13 cellular contexts compared by ENCODE assay signal in the genomic region with DNA sequence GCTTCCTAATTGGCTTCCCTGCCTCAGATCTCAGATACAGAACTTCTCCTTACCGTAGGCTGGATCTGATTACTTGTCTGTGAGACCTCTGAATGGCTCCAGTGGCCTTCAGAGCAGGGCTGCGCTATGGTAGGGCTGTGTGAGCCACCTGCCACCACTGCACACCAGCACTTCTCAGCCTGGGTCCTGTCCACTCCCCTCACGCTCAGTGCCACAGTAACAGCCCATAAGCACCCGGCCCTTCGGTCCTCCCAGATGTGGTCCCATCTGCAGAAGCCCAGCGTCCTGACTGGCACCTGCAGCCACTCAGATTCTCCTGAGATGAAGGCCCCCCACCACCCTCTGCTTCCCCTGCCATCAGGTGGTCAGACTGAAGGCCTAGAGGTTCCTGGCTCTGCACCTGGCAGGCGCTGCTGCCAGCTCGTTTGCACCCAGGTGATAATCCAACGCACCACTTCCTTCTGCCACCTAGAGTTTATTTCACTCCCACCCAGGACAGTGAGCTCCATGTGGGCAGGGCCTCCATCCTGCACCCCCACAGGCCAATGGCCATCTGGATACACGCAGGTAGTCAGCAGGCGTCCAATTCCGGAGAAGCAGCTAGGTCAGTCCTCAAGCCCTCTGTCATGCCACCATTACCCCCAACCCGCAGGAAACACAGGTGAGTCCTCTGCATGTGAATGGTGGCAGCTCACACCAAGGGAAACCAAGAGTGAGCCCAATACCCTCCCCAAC. TPM values are rescaled to one million over a fixed set of nuclear protein-coding genes. Genes with fewer than 3 reads are reported as not detected.
DNase-seq lines count a peak whose midpoint lies in the region; ATAC-seq and TF ChIP-seq lines count a peak whose summit lies in the region.
"Had no signal": no experiment of that assay in that cellular context is flagged by ENCODE, and none has a peak within 500 bp of the region (broad histone marks: within the 10 kb centered on the region; RNA-seq: fewer than 3 reads in every experiment).

No MANE protein-coding gene starts in this region.

- H3K9ac ChIP-seq in iPS-20b (ENCODE audit: low read depth, low read length): no peak overlapping the region

- no peak for ATAC-seq in activated naive CD4-positive, alpha-beta T cell treated with anti-CD3 and anti-CD28 coated beads, Interleukin-2, amount 50 U/mL, for 72 hours
- ATAC-seq in GM21515 (IDR thresholded peaks at IDR 0.05; ENCODE audit: unreplicated experiment): no peak
- ATAC-seq: SK-N-SH treated with all-trans-retinoic acid at 6 μM for 48 hours had no signal

- peaks cover 88% of the 10 kb centered on the region for H3K36me3 ChIP-seq in iPS-20b (ENCODE audit: insufficient read depth, low read depth, low read length)
- H3K36me3 ChIP-seq in tibial artery: peaks cover 43 to 76% (median 70%) of the 10 kb centered on the region in 3 donors

- H3K27ac Mint-ChIP-seq in activated naive CD4-positive, alpha-beta T cell treated with anti-CD3 and anti-CD28 coated beads, Interleukin-2, amount 50 U/mL, for 24 hours: no peak overlapping the region
- peak overlapping the region; percentile 68 to 93 for H3K27ac Mint-ChIP-seq in activated naive CD4-positive, alpha-beta T cell treated with anti-CD3 and anti-CD28 coated beads, Interleukin-2, amount 50 U/mL, for 72 hours

- peaks cover 44% of the 10 kb centered on the region for H3K4me1 ChIP-seq in iPS-20b (ENCODE audit: insufficient read depth, low read length)
- H3K4me1 ChIP-seq in tibial artery: peaks cover 11 to 93% (median 88%) of the 10 kb centered on the region in 4 donors

- intact Hi-C loops in tibial artery (cut with DNase I; ENCODE audit: low total_unique reads): no loop called here

- H3K27ac ChIP-seq in iPS-20b (ENCODE audit: low read length) (peak overlapping the region; percentile 17), tibial artery (peak overlapping the region; percentile 95 to 96)
- H3K27ac ChIP-seq: adrenal gland had no signal

- H3K4me1 Mint-ChIP-seq in activated naive CD4-positive, alpha-beta T cell treated with anti-CD3 and anti-CD28 coated beads, Interleukin-2, amount 50 U/mL, for 24 hours: peaks cover 95% of the 10 kb centered on the region

- no peaks in the 10 kb centered on the region for H3K27me3 Mint-ChIP-seq in activated naive CD4-positive, alpha-beta T cell treated with anti-CD3 and anti-CD28 coated beads, Interleukin-2, amount 50 U/mL, for 24 hours

- DNase-seq in activated naive CD4-positive, alpha-beta T cell treated with anti-CD3 and anti-CD28 coated beads, Interleukin-2, amount 50 U/mL, for 16 hours: no peak
- DNase-seq in activated naive CD4-positive, alpha-beta T cell treated with anti-CD3 and anti-CD28 coated beads, Interleukin-2, amount 50 U/mL, for 72 hours (ENCODE audit: low spot score in 2 of 2): no peak
- DNase-seq in tibial artery: no peak
- no peak for DNase-seq in GM10266 (ENCODE audit: extremely low spot score)
- DNase-seq in NCI-H1436 treated with DMSO at 0.1 percent for 48 hours (lab: John Stamatoyannopoulos, UW): no peak
- DNase-seq: activated CD4-positive, CD25-positive, alpha-beta regulatory T cell treated with anti-CD3 and anti-CD28 coated beads, Interleukin-2, amount 50 U/mL, for 72 hours; adrenal gland; Kasumi-1; NCI-H2107 had no signal

- H3K27me3 ChIP-seq in iPS-20b (ENCODE audit: insufficient read depth, low read length) (no peaks in the 10 kb centered on the region), tibial artery (no peaks in the 10 kb centered on the region)
- H3K27me3 ChIP-seq: adrenal gland had no signal

- peaks cover 23% of the 10 kb centered on the region for H3K36me3 Mint-ChIP-seq in activated naive CD4-positive, alpha-beta T cell treated with anti-CD3 and anti-CD28 coated beads, Interleukin-2, amount 50 U/mL, for 24 hours
- H3K36me3 Mint-ChIP-seq in activated naive CD4-positive, alpha-beta T cell treated with anti-CD3 and anti-CD28 coated beads, Interleukin-2, amount 50 U/mL, for 72 hours: peaks cover 56 to 72% of the 10 kb centered on the region in 2 donors

- peak overlapping the region; percentile 61 for H3K4me3 Mint-ChIP-seq in activated naive CD4-positive, alpha-beta T cell treated with anti-CD3 and anti-CD28 coated beads, Interleukin-2, amount 50 U/mL, for 24 hours

- no peak for TF ChIP-seq CTCF in tibial artery (IDR thresholded peaks at IDR 0.05)
- TF ChIP-seq CTCF in GM10266 (IDR thresholded peaks at IDR 0.05; ENCODE audit: control insufficient read depth, insufficient read depth, low read depth, missing control alignments): no peak

- H3K9me3 Mint-ChIP-seq in activated naive CD4-positive, alpha-beta T cell treated with anti-CD3 and anti-CD28 coated beads, Interleukin-2, amount 50 U/mL, for 24 hours: no peaks in the 10 kb centered on the region
- H3K9me3 Mint-ChIP-seq in activated naive CD4-positive, alpha-beta T cell treated with anti-CD3 and anti-CD28 coated beads, Interleukin-2, amount 50 U/mL, for 72 hours: no peaks in the 10 kb centered on the region

- peak overlapping the region; percentile 38; the same call in 1 of the 2 replicates for H3K4me3 ChIP-seq in iPS-20b (ENCODE audit: low read length)
- H3K4me3 ChIP-seq in tibial artery: peak overlapping the region in 1 of 2 donors; percentile 6
- H3K4me3 ChIP-seq: adrenal gland had no signal

- no peaks in the 10 kb centered on the region for H3K9me3 ChIP-seq in iPS-20b (ENCODE audit: insufficient read depth, low read depth, low read length)
- no peaks in the 10 kb centered on the region for H3K9me3 ChIP-seq in tibial artery
- H3K9me3 ChIP-seq: adrenal gland had no signal

RNA-seq across cellular contexts. Expression of a gene that starts 5.4 kb away (rescaled TPM):
- total RNA-seq in activated naive CD4-positive, alpha-beta T cell treated with anti-CD3 and anti-CD28 coated beads, Interleukin-2, amount 50 U/mL, for 72 hours: 100 to 1,000 TPM; 382 to 520 TPM
